ENCODE assay signal across 15 cellular contexts in genomic region chr18:10299686-10300085, GRCh38.
DNase-seq lines count a peak whose midpoint lies in the region; ATAC-seq and TF ChIP-seq lines count a peak whose summit lies in the region.
"Had no signal": no experiment of that assay in that cellular context is flagged by ENCODE, and none has a peak within 500 bp of the region (broad histone marks: within the 10 kb centered on the region; RNA-seq: fewer than 3 reads in every experiment).

No MANE protein-coding gene starts in this region.

- BruUV-seq in PC-9 (replicated peaks; lab: Mats Ljungman, UMichigan), result no TSS peak

- no peak for ATAC-seq in stimulated activated naive B cell treated with anti-CD40 and anti-IgM and Interleukin-4, amounts not matched to agents 10 μg/mL and 1 μg/mL and 100 μg/mL, for 72 hours (replicated peaks)
- ATAC-seq in GM21360 (IDR thresholded peaks at IDR 0.05; ENCODE audit: unreplicated experiment), result no peak
- ATAC-seq: T-cell, WTC11 had no signal

- POLR2A ChIA-PET in PC-9 (lab: Charles Lee; ENCODE audit: unreplicated experiment), result no interaction called here

- CTCF ChIA-PET in PC-9 (lab: Charles Lee), result no interaction called here

- no peak overlapping the region for H3K4me2 ChIP-seq in PC-9

- no peaks in the 10 kb centered on the region for H4K20me1 ChIP-seq in PC-9 (ENCODE audit: insufficient read depth)

- no peaks in the 10 kb centered on the region for H3K4me1 ChIP-seq in PC-9 (replicated peaks; ENCODE audit: insufficient read depth)
- H3K4me1 ChIP-seq: transverse colon had no signal

- H3K4me1 Mint-ChIP-seq in stimulated activated naive B cell treated with anti-CD40 and anti-IgM and Interleukin-4, amounts not matched to agents 10 μg/mL and 1 μg/mL and 100 μg/mL, for 72 hours, result peaks cover 32 to 49% of the 10 kb centered on the region in 2 donors
- H3K4me1 Mint-ChIP-seq: T-cell had no signal

- no peaks in the 10 kb centered on the region for H3K27me3 ChIP-seq in PC-9 (ENCODE audit: insufficient read depth, low read depth)
- H3K27me3 ChIP-seq: transverse colon had no signal

- intact Hi-C loops in PC-9 (cut with micrococcal nuclease; ENCODE audit: unreplicated experiment), result no loop called here

- no peaks in the 10 kb centered on the region for H3F3A ChIP-seq in PC-9 (ENCODE audit: insufficient read depth, low read depth)

- no peaks in the 10 kb centered on the region for H3K9me3 ChIP-seq in PC-9 (ENCODE audit: insufficient read depth, low read depth)
- H3K9me3 ChIP-seq: transverse colon had no signal

- H3K27ac ChIP-seq in PC-9, result no peak overlapping the region
- H3K27ac ChIP-seq: transverse colon had no signal

- DNase-seq in NCI-H510A treated with DMSO at 0.1 percent for 48 hours (lab: John Stamatoyannopoulos, UW), result peak; percentile 7
- no peak for DNase-seq in NCI-H510A (lab: John Stamatoyannopoulos, UW)
- DNase-seq in NCI-H69 (lab: John Stamatoyannopoulos, UW), result peak; percentile 85
- DNase-seq in globus pallidus (ENCODE audit: low spot score), result peak; percentile 48
- DNase-seq in stimulated activated naive B cell treated with anti-CD40 and anti-IgM and Interleukin-4, amounts not matched to agents 10 μg/mL and 1 μg/mL and 100 μg/mL, for 72 hours, result no peak
- DNase-seq in PC-9, result no peak
- no peak for DNase-seq in NK-92 (lab: John Stamatoyannopoulos, UW; ENCODE audit: unreplicated experiment)
- DNase-seq: activated effector memory CD4-positive, alpha-beta T cell treated with Interleukin-2 at 50 U/mL for 16 hours; KG1; NCI-H187; stimulated activated CD4-positive, alpha-beta T cell treated with anti-CD3 and anti-CD28 coated beads, Interleukin-4, amount 100 ng/mL, for 4 hours; T-cell; transverse colon had no signal

- no peak overlapping the region for H2AFZ ChIP-seq in PC-9

- no peak overlapping the region for H3K4me3 Mint-ChIP-seq in stimulated activated naive B cell treated with anti-CD40 and anti-IgM and Interleukin-4, amounts not matched to agents 10 μg/mL and 1 μg/mL and 100 μg/mL, for 72 hours
- H3K4me3 Mint-ChIP-seq: T-cell, WTC11 had no signal

- H3K79me2 ChIP-seq in PC-9 (ENCODE audit: low read depth), result no peaks in the 10 kb centered on the region

- no peak for TF ChIP-seq CTCF in PC-9 (conservative IDR thresholded peaks at IDR 0.05)

- peaks cover 0 to 4% of the 10 kb centered on the region in 2 donors for H3K9me3 Mint-ChIP-seq in stimulated activated naive B cell treated with anti-CD40 and anti-IgM and Interleukin-4, amounts not matched to agents 10 μg/mL and 1 μg/mL and 100 μg/mL, for 72 hours

- H3K27me3 Mint-ChIP-seq in stimulated activated naive B cell treated with anti-CD40 and anti-IgM and Interleukin-4, amounts not matched to agents 10 μg/mL and 1 μg/mL and 100 μg/mL, for 72 hours, result no peaks in the 10 kb centered on the region

- peak overlapping the region; percentile 10 for H3K27ac Mint-ChIP-seq in stimulated activated naive B cell treated with anti-CD40 and anti-IgM and Interleukin-4, amounts not matched to agents 10 μg/mL and 1 μg/mL and 100 μg/mL, for 72 hours
- H3K27ac Mint-ChIP-seq: T-cell, WTC11 had no signal

- no peaks in the 10 kb centered on the region for H3K36me3 Mint-ChIP-seq in stimulated activated naive B cell treated with anti-CD40 and anti-IgM and Interleukin-4, amounts not matched to agents 10 μg/mL and 1 μg/mL and 100 μg/mL, for 72 hours
- H3K36me3 Mint-ChIP-seq: T-cell, WTC11 had no signal

- H3K36me3 ChIP-seq in PC-9 (ENCODE audit: low read depth), result no peaks in the 10 kb centered on the region
- H3K36me3 ChIP-seq: transverse colon had no signal

- H3K4me3 ChIP-seq in PC-9, result no peak overlapping the region
- H3K4me3 ChIP-seq: transverse colon had no signal

- H3K9me2 ChIP-seq in PC-9 (ENCODE audit: insufficient read depth), result no peaks in the 10 kb centered on the region

Comparison
In these comparisons a context has a peak if more than half of its experiments do, and no peak if none do; other contexts are left out.
1. DNase-seq: peak in NCI-H510A treated with DMSO at 0.1 percent for 48 hours (single experiment), NCI-H69 (single experiment) and globus pallidus (single experiment); none in NCI-H510A (single experiment), stimulated activated naive B cell treated with anti-CD40 and anti-IgM and Interleukin-4, amounts not matched to agents 10 μg/mL and 1 μg/mL and 100 μg/mL, for 72 hours (single experiment), PC-9 (0 of 2) and NK-92 (single experiment).